Comparison of ENCODE assay signal across 24 cellular contexts in the genomic region with DNA sequence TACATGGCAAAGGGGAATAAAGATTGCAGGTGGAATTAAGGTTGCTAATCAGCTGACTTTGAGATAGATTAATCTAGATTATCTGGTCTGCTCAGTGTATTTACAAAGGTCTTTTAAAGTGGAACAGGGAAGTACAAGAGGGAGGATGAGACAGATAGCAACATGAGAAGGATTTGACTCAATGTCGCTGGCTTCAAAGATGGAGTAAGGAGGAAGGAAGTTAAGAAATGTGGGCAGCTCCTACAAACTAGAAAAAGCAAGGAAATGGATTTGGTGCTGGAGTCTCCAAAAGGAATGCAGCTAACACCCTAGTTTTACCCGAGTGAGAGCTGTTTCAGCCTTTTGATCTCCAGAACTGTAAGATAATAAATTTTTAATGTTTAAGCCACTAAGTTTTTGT.
DNase-seq lines count a peak whose midpoint lies in the region; ATAC-seq, FAIRE-seq and TF ChIP-seq lines count a peak whose summit lies in the region.
"Had no signal": no experiment of that assay in that cellular context is flagged by ENCODE, and none has a peak within 500 bp of the region (broad histone marks: within the 10 kb centered on the region; RNA-seq: fewer than 3 reads in every experiment).

No MANE protein-coding gene starts in this region.

- H2AFZ ChIP-seq in GM23248 (peak overlapping the region; percentile 34; the same call in 1 of the 2 replicates), mammary epithelial cell (ENCODE audit: low read depth, low read length) (peak overlapping the region; percentile 31), neural progenitor cell (replicated peaks) (peak overlapping the region; percentile 88)

- TF ChIP-seq POLR2A in NB4 (IDR thresholded peaks at IDR 0.05; ENCODE audit: extremely low read depth, insufficient read length) = no peak

- H3K4me3 Mint-ChIP-seq in neural progenitor cell = no peak overlapping the region
- H3K4me3 Mint-ChIP-seq: memory B cell, natural killer cell had no signal

- no peaks in the 10 kb centered on the region for H3K36me3 Mint-ChIP-seq in neural progenitor cell
- H3K36me3 Mint-ChIP-seq: memory B cell, natural killer cell had no signal

- no peaks in the 10 kb centered on the region for H3K9me2 ChIP-seq in GM23248 (ENCODE audit: insufficient read depth)

- H3K79me2 ChIP-seq in GM23248 (ENCODE audit: insufficient read depth) = no peaks in the 10 kb centered on the region
- H3K79me2 ChIP-seq in mammary epithelial cell (ENCODE audit: insufficient read depth, low read length) = peaks cover 52% of the 10 kb centered on the region
- H3K79me2 ChIP-seq in neural progenitor cell (ENCODE audit: low read depth) = no peaks in the 10 kb centered on the region

- H3K27ac ChIP-seq in GM23248 (no peak overlapping the region), mammary epithelial cell (ENCODE audit: insufficient read depth, low read depth, low read length) (peak overlapping the region; percentile 84), neural progenitor cell (no peak overlapping the region), pancreas (no peak overlapping the region)

- H3F3A ChIP-seq in GM23248 (ENCODE audit: insufficient read depth) = peaks cover 4% of the 10 kb centered on the region; the same call in 1 of the 2 replicates
- H3F3A ChIP-seq in neural progenitor cell (ENCODE audit: low read depth) = no peaks in the 10 kb centered on the region

- H4K20me1 ChIP-seq in GM23248 (ENCODE audit: insufficient read depth) = no peaks in the 10 kb centered on the region
- H4K20me1 ChIP-seq in mammary epithelial cell (ENCODE audit: insufficient read depth, low read length) = no peaks in the 10 kb centered on the region
- no peaks in the 10 kb centered on the region for H4K20me1 ChIP-seq in neural progenitor cell (ENCODE audit: low read depth)

- H3K4me3 ChIP-seq in GM23248 (no peak overlapping the region), NB4 (ENCODE audit: low read depth, low read length) (no peak overlapping the region), mammary epithelial cell (replicated peaks in 1 of 3; ENCODE audit: insufficient read depth in 1 of 3, low read depth in 2 of 3, low read length in 3 of 3) (no peak overlapping the region), neural progenitor cell (no peak overlapping the region), pancreas (no peak overlapping the region)

- H3K36me3 ChIP-seq in GM23248 (ENCODE audit: low read depth) (no peaks in the 10 kb centered on the region), mammary epithelial cell (ENCODE audit: insufficient read depth, low read length) (no peaks in the 10 kb centered on the region), neural progenitor cell (no peaks in the 10 kb centered on the region), pancreas (no peaks in the 10 kb centered on the region)

- H3K9me3 ChIP-seq in GM23248 (ENCODE audit: low read depth) (no peaks in the 10 kb centered on the region), mammary epithelial cell (replicated peaks; ENCODE audit: insufficient read depth, low read length) (no peaks in the 10 kb centered on the region), neural progenitor cell (ENCODE audit: low read depth) (no peaks in the 10 kb centered on the region), pancreas (no peaks in the 10 kb centered on the region)

- peak overlapping the region; percentile 34 for H3K27ac Mint-ChIP-seq in neural progenitor cell
- H3K27ac Mint-ChIP-seq: memory B cell, natural killer cell had no signal

- no TSS peak for BruUV-seq in mammary epithelial cell (replicated peaks; lab: Mats Ljungman, UMichigan)

- 13 to 19% methylated on average over 2 of the region's 2 CpGs for WGBS in GM23248 (ENCODE audit: low coverage in 1 of 2, low lambda C conversion rate in 2 of 2, missing lambda C conversion rate in 2 of 2), 2 experiments
- 41% methylated on average over 2 of the region's 2 CpGs for WGBS in mammary epithelial cell (ENCODE audit: low coverage, missing lambda C conversion rate)
- 61 to 71% methylated on average over 2 of the region's 2 CpGs for WGBS in pancreas, 2 donors

- ATAC-seq in pancreas = no peak
- ATAC-seq: natural killer cell, Panc1 had no signal

- H3K9ac ChIP-seq in GM23248 (no peak overlapping the region), mammary epithelial cell (ENCODE audit: insufficient read depth, low read length) (no peak overlapping the region), neural progenitor cell (no peak overlapping the region)

- no peaks in the 10 kb centered on the region for H3K27me3 Mint-ChIP-seq in neural progenitor cell (ENCODE audit: insufficient read depth, low read depth)
- H3K27me3 Mint-ChIP-seq: memory B cell had no signal

- intact Hi-C loops in mammary epithelial cell (cut with micrococcal nuclease) (no loop called here), pancreas (cut with DNase I) (no loop called here)

- DNase-seq in GM23248 (no peak), NB4 (ENCODE audit: low read depth) (peak; percentile 20), mammary epithelial cell (no peak), neural progenitor cell (ENCODE audit: low spot score) (no peak), pancreas (no peak), SK-N-DZ (ENCODE audit: low spot score) (no peak)
- no peak for DNase-seq in activated T-cell treated with anti-CD3 and anti-CD28 coated beads, Interleukin-2, amount 50 U/mL, for 48 hours
- DNase-seq: activated CD4-positive, alpha-beta T cell treated with anti-CD3 and anti-CD28 coated beads for 4 hours; activated gamma-delta T cell; AML-193; amniotic stem cell; effector memory CD4-positive, alpha-beta T cell; hypothalamus; natural killer cell; NCI-H1048; NCI-H2081 treated with DMSO at 0.1 percent for 48 hours; NCI-H526 treated with DMSO at 0.1 percent for 48 hours; posterior cingulate gyrus; stimulated activated CD4-positive, alpha-beta T cell treated with anti-CD3 and anti-CD28 coated beads, Interleukin-2, amount 100 ng/mL, for 48 hours had no signal

- H3K4me1 Mint-ChIP-seq in neural progenitor cell = peaks cover 24% of the 10 kb centered on the region
- H3K4me1 Mint-ChIP-seq: memory B cell, natural killer cell had no signal

- CTCF ChIA-PET in mammary epithelial cell (lab: Charles Lee; ENCODE audit: low non-redundant PET) = no interaction called here

- dilution Hi-C loops in mammary epithelial cell (cut with HindIII; ENCODE audit: low sequenced_read_pairs) = no loop called here

- no peaks in the 10 kb centered on the region for H3K27me3 ChIP-seq in GM23248 (replicated peaks; ENCODE audit: insufficient read depth)
- no peaks in the 10 kb centered on the region for H3K27me3 ChIP-seq in mammary epithelial cell (ENCODE audit: insufficient read depth, low read length)
- H3K27me3 ChIP-seq in neural progenitor cell = no peaks in the 10 kb centered on the region
- H3K27me3 ChIP-seq in pancreas = no peaks in the 10 kb centered on the region

- FAIRE-seq in pancreas (lab: Jason Lieb, UNC) = no peak
- FAIRE-seq: D721Med, GM12892, urothelium cell line had no signal

- TF ChIP-seq CTCF in NB4 (IDR thresholded peaks at IDR 0.05; ENCODE audit: low read depth, low read length) (no peak), mammary epithelial cell (conservative IDR thresholded peaks at IDR 0.05 in 1 of 2, IDR thresholded peaks at IDR 0.05 in 1 of 2; ENCODE audit: extremely low read depth in 1 of 2, insufficient read depth in 1 of 2, low read depth in 1 of 2, low read length in 2 of 2) (no peak), neural progenitor cell (IDR thresholded peaks at IDR 0.05) (no peak), pancreas (IDR thresholded peaks at IDR 0.05) (no peak)

- in situ Hi-C loops in GM23248 (cut with MboI) = no loop called here
- in situ Hi-C loops in mammary epithelial cell (cut with MboI; ENCODE audit: low sequenced_read_pairs in 2 of 2) = no loop called here

- H3K4me1 ChIP-seq in GM23248 (ENCODE audit: insufficient read depth) (peaks cover 6% of the 10 kb centered on the region; the same call in 1 of the 2 replicates), mammary epithelial cell (ENCODE audit: insufficient read depth, low read length) (peaks cover 40% of the 10 kb centered on the region), neural progenitor cell (peaks cover 28% of the 10 kb centered on the region), pancreas (no peaks in the 10 kb centered on the region)

- H3K9me3 Mint-ChIP-seq in neural progenitor cell = no peaks in the 10 kb centered on the region

- H3K4me2 ChIP-seq in GM23248 (ENCODE audit: unreplicated experiment) = no peak overlapping the region
- H3K4me2 ChIP-seq in mammary epithelial cell (ENCODE audit: insufficient read depth, low read depth, low read length) = peak overlapping the region; percentile 37
- no peak overlapping the region for H3K4me2 ChIP-seq in neural progenitor cell

Comparison
In these comparisons a context has a peak if more than half of its experiments do, and no peak if none do; other contexts are left out.
1. H2AFZ ChIP-seq: peak in every context shown above with its lines; median percentile 88 in neural progenitor cell; 34 in GM23248; 31 in mammary epithelial cell.